In the genomic region with DNA sequence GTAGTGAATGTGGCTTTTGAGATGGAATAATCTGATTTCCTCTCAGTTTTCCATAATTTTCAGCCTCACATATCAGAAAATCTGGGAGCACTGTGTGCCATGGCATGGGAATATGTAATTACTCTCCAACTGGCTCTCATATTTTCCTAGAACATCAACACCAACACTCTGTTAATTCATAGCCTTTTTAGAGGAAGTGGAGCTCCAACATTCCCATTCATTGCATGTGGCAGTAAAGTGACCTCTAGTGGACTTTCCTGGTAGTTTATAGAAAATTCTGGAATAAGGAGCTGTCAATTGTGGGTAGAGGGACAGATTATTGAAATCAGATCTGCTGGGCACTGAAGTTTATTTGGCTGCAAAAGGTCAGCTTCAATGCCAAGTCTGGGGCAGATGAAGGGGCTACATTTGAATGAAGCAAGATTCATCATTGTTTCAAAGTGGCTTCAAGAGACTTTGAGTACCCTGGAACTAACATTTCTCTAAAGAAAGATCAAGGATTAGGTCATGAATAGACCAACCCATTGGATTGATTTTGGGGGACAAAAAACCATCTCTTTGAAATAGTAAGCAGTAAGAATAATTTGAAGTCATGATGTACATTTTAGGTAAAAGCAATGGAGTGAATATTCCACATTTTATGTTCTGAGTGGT, we compare ENCODE assay signal across 8 cellular contexts. TPM values are rescaled to one million over a fixed set of nuclear protein-coding genes. Genes with fewer than 3 reads are reported as not detected.
DNase-seq lines count a peak whose midpoint lies in the region; ATAC-seq, FAIRE-seq and TF ChIP-seq lines count a peak whose summit lies in the region.

No MANE protein-coding gene starts in this region.

- no peak overlapping the region for H3K27ac ChIP-seq in A549
- H3K27ac ChIP-seq in endothelial cell of umbilical vein (ENCODE audit: insufficient read depth, low read depth, low read length), result no peak overlapping the region
- no peak overlapping the region for H3K27ac ChIP-seq in osteoblast (ENCODE audit: low read depth, low read length)

- dilution Hi-C loops in endothelial cell of umbilical vein (cut with MboI; ENCODE audit: extremely low pct_ligation_motif_present, low sequenced_read_pairs), result no loop called here

- H3K9me3 Mint-ChIP-seq in T-cell, result no peaks in the 10 kb centered on the region

- H3K27me3 ChIP-seq in endothelial cell of umbilical vein (ENCODE audit: control insufficient read depth in 2 of 2, insufficient read depth in 2 of 2, low read length in 2 of 2) (peaks cover 2 to 4% of the 10 kb centered on the region in 2 experiments), osteoblast (ENCODE audit: insufficient read depth, low read length) (peaks cover 7% of the 10 kb centered on the region)

- peaks cover 0 to 6% of the 10 kb centered on the region in 2 donors for H3K27me3 Mint-ChIP-seq in T-cell

- H3K79me2 ChIP-seq in endothelial cell of umbilical vein (ENCODE audit: control insufficient read depth, insufficient read depth, low read length) (no peaks in the 10 kb centered on the region), osteoblast (ENCODE audit: insufficient read depth, low read length) (no peaks in the 10 kb centered on the region)

- POLR2A ChIA-PET in A549 (lab: Yijun Ruan, JAX), result interaction anchor here (1.0 kb wide), 1 partner anchor 102 kb away, joined by 4 read pairs; a partner anchor contains a TSS
- POLR2A ChIA-PET in endothelial cell of umbilical vein (lab: Charles Lee), result no interaction called here
- POLR2A ChIA-PET in T-cell (lab: Charles Lee), result no interaction called here

- H3K4me1 ChIP-seq in A549 (no peaks in the 10 kb centered on the region), endothelial cell of umbilical vein (ENCODE audit: control insufficient read depth, extremely low read depth, insufficient read depth, low read length) (no peaks in the 10 kb centered on the region), osteoblast (ENCODE audit: insufficient read depth, low read length) (peaks cover 7% of the 10 kb centered on the region)

- ATAC-seq in A549 (peak; percentile 68 to 87; a peak in 5 of 6 replicates), T-cell (replicated peaks in 1 of 4) (no peak), HG02840 (IDR thresholded peaks at IDR 0.05; ENCODE audit: low FRiP score, unreplicated experiment) (no peak)

- H3K36me3 ChIP-seq in endothelial cell of umbilical vein (ENCODE audit: control insufficient read depth in 2 of 2, extremely low read depth in 1 of 2, insufficient read depth in 2 of 2, low read length in 2 of 2) (no peaks in the 10 kb centered on the region), osteoblast (ENCODE audit: insufficient read depth, low read length) (no peaks in the 10 kb centered on the region)

- no peaks in the 10 kb centered on the region for H3K9me3 ChIP-seq in A549
- H3K9me3 ChIP-seq in endothelial cell of umbilical vein (replicated peaks; ENCODE audit: control insufficient read depth, insufficient read depth, low read length), result no peaks in the 10 kb centered on the region
- H3K9me3 ChIP-seq in osteoblast (ENCODE audit: low read depth, low read length), result no peaks in the 10 kb centered on the region

- H3K4me2 ChIP-seq in A549 (no peak overlapping the region), endothelial cell of umbilical vein (ENCODE audit: insufficient read depth, low read length) (no peak overlapping the region), osteoblast (ENCODE audit: insufficient read depth, low read length) (no peak overlapping the region)

- H3K36me3 Mint-ChIP-seq in T-cell, result no peaks in the 10 kb centered on the region

- H2AFZ ChIP-seq in endothelial cell of umbilical vein (ENCODE audit: low read depth, low read length) (peak overlapping the region; percentile 19), osteoblast (ENCODE audit: low read length) (peak overlapping the region; percentile 79)

- FAIRE-seq in A549 (lab: Jason Lieb, UNC) (peak; percentile 63), endothelial cell of umbilical vein (lab: Jason Lieb, UNC) (peak; percentile 75)

- H3K9me1 ChIP-seq in endothelial cell of umbilical vein (replicated peaks; ENCODE audit: control insufficient read depth, extremely low read depth, insufficient read depth, low read length), result no peaks in the 10 kb centered on the region

- no peak for TF ChIP-seq EP300 in A549 (IDR thresholded peaks at IDR 0.05)

- TF ChIP-seq POLR2A in A549 (IDR thresholded peaks at IDR 0.05; ENCODE audit: low read length) (no peak), endothelial cell of umbilical vein (IDR thresholded peaks at IDR 0.05; ENCODE audit: low read depth, low read length) (no peak)

- H4K20me1 ChIP-seq in endothelial cell of umbilical vein (replicated peaks; ENCODE audit: control insufficient read depth, extremely low read depth, insufficient read depth, low read length) (no peaks in the 10 kb centered on the region), osteoblast (ENCODE audit: insufficient read depth, low read length) (no peaks in the 10 kb centered on the region)

- intact Hi-C loops in endothelial cell of umbilical vein (cut with micrococcal nuclease), result no loop called here

- no peak overlapping the region for H3K4me3 Mint-ChIP-seq in T-cell

- H3K27ac Mint-ChIP-seq in T-cell, result no peak overlapping the region

- CTCF ChIA-PET in A549 (lab: Yijun Ruan, JAX), result interaction anchor here (0.6 to 10.8 kb wide), 27 partner anchors 9 to 1004 kb away, joined by 3 to 132 read pairs (median 4); no protein-coding TSS in a partner anchor
- CTCF ChIA-PET in endothelial cell of umbilical vein (lab: Charles Lee), result interaction anchor here (0.6 to 2.4 kb wide), 72 partner anchors 9 to 1028 kb away, joined by 3 to 29 read pairs (median 4); a partner anchor contains a TSS
- CTCF ChIA-PET in T-cell (lab: Charles Lee), result interaction anchor here in 1 of 2 donors (0.6 kb wide), 1 partner anchor 39 kb away, joined by 3 read pairs; no protein-coding TSS in a partner anchor

- BruUV-seq in endothelial cell of umbilical vein (replicated peaks; lab: Mats Ljungman, UMichigan), result no TSS peak

- DNase-seq in A549 (ENCODE audit: low read depth in 1 of 2, low spot score in 1 of 2) (peak; percentile 50 to 61), GM12865 (ENCODE audit: low read depth) (no peak), NCI-H69 (lab: John Stamatoyannopoulos, UW) (peak; percentile 66), endothelial cell of umbilical vein (ENCODE audit: low read depth, low spot score) (peak; percentile 65), osteoblast (ENCODE audit: insufficient read length, low spot score, missing footprints) (peak; percentile 58), T-cell (no peak)
- DNase-seq in stimulated activated CD4-positive, alpha-beta T cell treated with anti-CD3 and anti-CD28 coated beads, Interleukin-2, amount 100 ng/mL, for 24 hours, result no peak

- TF ChIP-seq CTCF in A549 (IDR thresholded peaks at IDR 0.05) (peak; percentile 76), GM12865 (IDR thresholded peaks at IDR 0.05; ENCODE audit: insufficient read depth, low read depth, low read length, missing control alignments) (peak; percentile 29), endothelial cell of umbilical vein (IDR thresholded peaks at IDR 0.05; ENCODE audit: extremely low read depth in 1 of 2, insufficient read depth in 1 of 2, low read depth in 1 of 2, low read length in 2 of 2) (peak; percentile 55 to 58), osteoblast (IDR thresholded peaks at IDR 0.05; ENCODE audit: extremely low read depth, low read depth, low read length) (peak; percentile 85)

- H3K4me1 Mint-ChIP-seq in T-cell, result peaks cover 7 to 16% (median 13%) of the 10 kb centered on the region in 3 donors

- H3K4me3 ChIP-seq in A549 (no peak overlapping the region), GM12865 (ENCODE audit: low read depth, low read length) (no peak overlapping the region), endothelial cell of umbilical vein (replicated peaks in 1 of 3; ENCODE audit: insufficient read depth in 1 of 3, low read depth in 1 of 3, low read length in 3 of 3) (no peak overlapping the region), osteoblast (ENCODE audit: insufficient read depth, low read length) (no peak overlapping the region)

- TF ChIP-seq RAD21 in A549 (conservative IDR thresholded peaks at IDR 0.05 in 1 of 2, IDR thresholded peaks at IDR 0.05 in 1 of 2), result peak; percentile 52 to 66

- H3K9ac ChIP-seq in endothelial cell of umbilical vein (replicated peaks; ENCODE audit: extremely low read depth, insufficient read depth, low read length), result no peak overlapping the region

TF ChIP-seq in A549, 52 proteins besides CTCF, POLR2A, EP300 and RAD21:
- TF ChIP-seq SMC3 (IDR thresholded peaks at IDR 0.05), result peak; percentile 41; the same call in 2 of the 3 replicates
- no peak for TF ChIP-seq KDM5A (IDR thresholded peaks at IDR 0.05)
- TF ChIP-seq, protein P1, sequence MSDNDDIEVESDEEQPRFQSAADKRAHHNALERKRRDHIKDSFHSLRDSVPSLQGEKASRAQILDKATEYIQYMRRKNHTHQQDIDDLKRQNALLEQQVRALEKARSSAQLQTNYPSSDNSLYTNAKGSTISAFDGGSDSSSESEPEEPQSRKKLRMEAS (IDR thresholded peaks at IDR 0.05), result peak; percentile 79; the same call in 1 of the 2 replicates

TF ChIP-seq in endothelial cell of umbilical vein, 7 proteins besides CTCF, POLR2A, EP300 and RAD21 (continues in another document):
- no peak for TF ChIP-seq MYC (IDR thresholded peaks at IDR 0.05; ENCODE audit: low read depth, low read length)
- TF ChIP-seq GATA2 (IDR thresholded peaks at IDR 0.05; ENCODE audit: insufficient read depth, insufficient read length, low read depth, low read length), result no peak
- TF ChIP-seq EZH2 (IDR thresholded peaks at IDR 0.05; ENCODE audit: borderline replicate concordance, low read depth, low read length, severe bottlenecking), result no peak
- TF ChIP-seq, protein P1 (IDR thresholded peaks at IDR 0.05; ENCODE audit: insufficient read depth, insufficient read length), result no peak

RNA-seq across cellular contexts. Expression of a gene that starts 23.6 kb away (rescaled TPM):
- polyA plus RNA-seq in A549 (2011; rRNA removed) (3.1 and 3.8 TPM in 2 replicates), A549 (2017; fragmentation: RNase III; extraction: RNeasy Plus Mini Kit Qiagen cat#74134 plus additional on column Dnase treatment) (0.50 to 0.66 TPM (median 0.59 TPM) in 3 replicates), endothelial cell of umbilical vein (0.91 and 1.2 TPM in 2 replicates)
- polyA plus RNA-seq in A549 (2012; cell fraction: cytosol; rRNA removed), result 0.12 and 0.17 TPM in 2 replicates
- 0.02 and 0.31 TPM in 2 replicates for polyA plus RNA-seq in A549 (2012; cell fraction: nucleus; rRNA removed)
- 3.4 and 3.8 TPM in 2 replicates for polyA minus RNA-seq in A549 (2011; rRNA and poly(A)+ RNA removed)
- total RNA-seq in endothelial cell of umbilical vein (1.5 and 3.1 TPM in 2 replicates), osteoblast (under 0.01 and 0.36 TPM in 2 replicates), T-cell (10 to 100 TPM in 1 of 5 donors, 1 to 10 TPM in 4; 2.9 to 12.2 (median 5.9) TPM)
- 0.82 and 0.92 TPM in 2 replicates for polyA plus RNA-seq in endothelial cell of umbilical vein (2011; cell fraction: cytosol; rRNA removed)
- polyA plus RNA-seq in endothelial cell of umbilical vein (2011; cell fraction: nucleus; rRNA removed), result 1.8 and 3.0 TPM in 2 replicates
- 1.1 and 1.8 TPM in 2 replicates for polyA plus RNA-seq in endothelial cell of umbilical vein (2012)
- polyA minus RNA-seq in endothelial cell of umbilical vein, result 1.7 and 2.5 TPM in 2 replicates
- polyA minus RNA-seq in endothelial cell of umbilical vein (2011; cell fraction: cytosol; rRNA and poly(A)+ RNA removed), result not detected
- polyA minus RNA-seq in endothelial cell of umbilical vein (2011; cell fraction: nucleus; rRNA and poly(A)+ RNA removed), result 1.4 and 1.6 TPM in 2 replicates

Comparison
In these comparisons a context has a peak if more than half of its experiments do, and no peak if none do; other contexts are left out.
1. ATAC-seq: peak in A549 (2 of 2); none in T-cell (0 of 4) and HG02840 (single experiment).
2. DNase-seq: peak in A549 (2 of 2), NCI-H69 (single experiment), endothelial cell of umbilical vein (single experiment) and osteoblast (single experiment); none in GM12865 (single experiment), T-cell (0 of 34) and stimulated activated CD4-positive, alpha-beta T cell treated with anti-CD3 and anti-CD28 coated beads, Interleukin-2, amount 100 ng/mL, for 24 hours (0 of 2).
3. CTCF ChIP-seq: peak in every context shown above with its lines; median percentile 85 in osteoblast; 76 in A549; 56 in endothelial cell of umbilical vein; 29 in GM12865.